In the genomic region with DNA sequence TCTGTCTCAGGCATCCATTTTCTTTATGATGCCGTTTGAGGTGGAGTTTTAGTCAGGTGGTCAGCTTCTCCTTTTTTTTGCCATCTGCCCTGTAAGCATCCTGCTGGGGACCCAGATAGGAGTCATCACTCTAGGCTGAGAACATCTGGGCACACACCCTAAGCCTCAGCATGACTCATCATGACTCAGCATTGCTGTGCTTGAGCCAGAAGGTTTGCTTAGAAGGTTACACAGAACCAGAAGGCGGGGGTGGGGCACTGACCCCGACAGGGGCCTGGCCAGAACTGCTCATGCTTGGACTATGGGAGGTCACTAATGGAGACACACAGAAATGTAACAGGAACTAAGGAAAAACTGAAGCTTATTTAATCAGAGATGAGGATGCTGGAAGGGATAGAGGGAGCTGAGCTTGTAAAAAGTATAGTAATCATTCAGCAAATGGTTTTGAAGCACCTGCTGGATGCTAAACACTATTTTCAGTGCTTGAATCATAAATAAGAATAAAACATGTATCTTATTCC, we compare ENCODE assay signal across 8 cellular contexts. TPM values are rescaled to one million over a fixed set of nuclear protein-coding genes. Genes with fewer than 3 reads are reported as not detected.
A peak's percentile ranks its signal among the peaks of the same experiment; 100 is the strongest.
DNase-seq lines count a peak whose midpoint lies in the region; ATAC-seq and TF ChIP-seq lines count a peak whose summit lies in the region.

No MANE protein-coding gene starts in this region.

- DNase-seq in activated CD8-positive, alpha-beta memory T cell treated with anti-CD3 and anti-CD28 coated beads, Interleukin-2, amount 50 U/mL, for 48 hours, result peak; percentile 51
- no peak for DNase-seq in activated CD8-positive, alpha-beta memory T cell treated with anti-CD3 and anti-CD28 coated beads, Interleukin-2, amount 50 U/mL, for 4 hours
- peak; percentile 76 for DNase-seq in SKM-1 treated with dmso at 0.1 percent for 144 hours (lab: John Stamatoyannopoulos, UW; ENCODE audit: unreplicated experiment)
- DNase-seq in smooth muscle cell of the brain vasculature (ENCODE audit: low read depth, low spot score), result peak; percentile 98
- DNase-seq in superior temporal gyrus (ENCODE audit: extremely low spot score), result no peak

- H3K27me3 ChIP-seq in gastroesophageal sphincter, result no peaks in the 10 kb centered on the region

- WGBS in gastroesophageal sphincter (ENCODE audit: low coverage in 1 of 2), 2 donors, result 5 to 33% methylated on average over 1 to 3 of the region's 3 CpGs

- no peak for TF ChIP-seq POLR2A in gastroesophageal sphincter (IDR thresholded peaks at IDR 0.05)

- H3K4me1 ChIP-seq in gastroesophageal sphincter, result peaks cover 0 to 6% (median 0%) of the 10 kb centered on the region in 3 donors

- no peak for TF ChIP-seq EP300 in gastroesophageal sphincter (IDR thresholded peaks at IDR 0.05)

- peak; percentile 98 for ATAC-seq in GM21423 (IDR thresholded peaks at IDR 0.05; ENCODE audit: unreplicated experiment)
- peak; percentile 90 for ATAC-seq in HG03469 (IDR thresholded peaks at IDR 0.05; ENCODE audit: unreplicated experiment)
- ATAC-seq in gastroesophageal sphincter, result peak; percentile 92

- no peaks in the 10 kb centered on the region for H3K36me3 ChIP-seq in gastroesophageal sphincter

- TF ChIP-seq CTCF in gastroesophageal sphincter (IDR thresholded peaks at IDR 0.05), result no peak

- no peak overlapping the region for H3K4me3 ChIP-seq in gastroesophageal sphincter

- H3K27ac ChIP-seq in gastroesophageal sphincter, result no peak overlapping the region

- no peaks in the 10 kb centered on the region for H3K9me3 ChIP-seq in gastroesophageal sphincter

RNA-seq across cellular contexts. Expression of a gene that starts 10.9 kb away (rescaled TPM):
- total RNA-seq in gastroesophageal sphincter, result under 1 TPM in 1 of 4 donors, not detected in 3; 0.67 TPM

RNA-seq across cellular contexts. Expression of a gene that starts 21.1 kb away (rescaled TPM):
- total RNA-seq in gastroesophageal sphincter, result not detected

RNA-seq across cellular contexts. Expression of a gene that starts 26.1 kb away (rescaled TPM):
- not detected for total RNA-seq in gastroesophageal sphincter

RNA-seq across cellular contexts. Expression of a gene that starts 31.0 kb away (rescaled TPM):
- total RNA-seq in gastroesophageal sphincter, result not detected

RNA-seq across cellular contexts. Expression of a gene that starts 43.5 kb away (rescaled TPM):
- under 1 TPM in 1 of 4 donors, not detected in 3; 0.67 TPM for total RNA-seq in gastroesophageal sphincter

Comparison
In these comparisons a context has a peak if more than half of its experiments do, and no peak if none do; other contexts are left out.
1. DNase-seq: peak in activated CD8-positive, alpha-beta memory T cell treated with anti-CD3 and anti-CD28 coated beads, Interleukin-2, amount 50 U/mL, for 48 hours (single experiment), SKM-1 treated with dmso at 0.1 percent for 144 hours (single experiment) and smooth muscle cell of the brain vasculature (single experiment); none in activated CD8-positive, alpha-beta memory T cell treated with anti-CD3 and anti-CD28 coated beads, Interleukin-2, amount 50 U/mL, for 4 hours (single experiment) and superior temporal gyrus (single experiment).
2. Peak in every context shown above with its lines, with median percentiles within 50 percentile points of each other: ATAC-seq.